1 cellular context compared by ENCODE assay signal in genomic region chr7:152673902-152674301, GRCh38.
TF ChIP-seq lines count a peak whose summit lies in the region.

No MANE protein-coding gene starts in this region.

TF ChIP-seq in H1, 55 proteins besides CTCF, POLR2A, EP300 and RAD21 (continued from another document):
- TF ChIP-seq SRF (IDR thresholded peaks at IDR 0.05; ENCODE audit: low read depth, low read length), result no peak
